ENCODE assay signal across 1 cellular context in the genomic region with DNA sequence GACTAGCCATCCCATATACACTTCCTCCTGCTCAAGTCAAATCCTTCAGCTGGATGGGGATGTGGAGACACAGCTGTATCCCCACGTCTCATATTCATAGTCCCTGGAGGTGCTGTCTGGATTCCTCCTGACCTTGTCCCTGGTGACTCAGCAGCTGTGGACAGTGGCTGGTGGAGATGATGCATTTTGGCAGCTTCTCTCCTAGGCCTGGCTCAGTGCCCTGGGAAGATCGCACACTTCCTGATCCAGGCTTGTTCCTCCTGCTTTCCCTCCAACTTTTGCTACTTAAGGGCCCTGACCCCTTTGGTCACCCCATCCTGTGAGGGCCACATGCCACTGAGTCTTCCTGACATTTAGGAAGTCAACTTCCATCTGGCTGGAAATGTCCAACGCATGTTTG.
TF ChIP-seq lines count a peak whose summit lies in the region.

No MANE protein-coding gene starts in this region.

TF ChIP-seq in K562, 482 proteins besides CTCF, POLR2A, EP300 and RAD21 (continued from another document):
- TF ChIP-seq, protein P1, sequence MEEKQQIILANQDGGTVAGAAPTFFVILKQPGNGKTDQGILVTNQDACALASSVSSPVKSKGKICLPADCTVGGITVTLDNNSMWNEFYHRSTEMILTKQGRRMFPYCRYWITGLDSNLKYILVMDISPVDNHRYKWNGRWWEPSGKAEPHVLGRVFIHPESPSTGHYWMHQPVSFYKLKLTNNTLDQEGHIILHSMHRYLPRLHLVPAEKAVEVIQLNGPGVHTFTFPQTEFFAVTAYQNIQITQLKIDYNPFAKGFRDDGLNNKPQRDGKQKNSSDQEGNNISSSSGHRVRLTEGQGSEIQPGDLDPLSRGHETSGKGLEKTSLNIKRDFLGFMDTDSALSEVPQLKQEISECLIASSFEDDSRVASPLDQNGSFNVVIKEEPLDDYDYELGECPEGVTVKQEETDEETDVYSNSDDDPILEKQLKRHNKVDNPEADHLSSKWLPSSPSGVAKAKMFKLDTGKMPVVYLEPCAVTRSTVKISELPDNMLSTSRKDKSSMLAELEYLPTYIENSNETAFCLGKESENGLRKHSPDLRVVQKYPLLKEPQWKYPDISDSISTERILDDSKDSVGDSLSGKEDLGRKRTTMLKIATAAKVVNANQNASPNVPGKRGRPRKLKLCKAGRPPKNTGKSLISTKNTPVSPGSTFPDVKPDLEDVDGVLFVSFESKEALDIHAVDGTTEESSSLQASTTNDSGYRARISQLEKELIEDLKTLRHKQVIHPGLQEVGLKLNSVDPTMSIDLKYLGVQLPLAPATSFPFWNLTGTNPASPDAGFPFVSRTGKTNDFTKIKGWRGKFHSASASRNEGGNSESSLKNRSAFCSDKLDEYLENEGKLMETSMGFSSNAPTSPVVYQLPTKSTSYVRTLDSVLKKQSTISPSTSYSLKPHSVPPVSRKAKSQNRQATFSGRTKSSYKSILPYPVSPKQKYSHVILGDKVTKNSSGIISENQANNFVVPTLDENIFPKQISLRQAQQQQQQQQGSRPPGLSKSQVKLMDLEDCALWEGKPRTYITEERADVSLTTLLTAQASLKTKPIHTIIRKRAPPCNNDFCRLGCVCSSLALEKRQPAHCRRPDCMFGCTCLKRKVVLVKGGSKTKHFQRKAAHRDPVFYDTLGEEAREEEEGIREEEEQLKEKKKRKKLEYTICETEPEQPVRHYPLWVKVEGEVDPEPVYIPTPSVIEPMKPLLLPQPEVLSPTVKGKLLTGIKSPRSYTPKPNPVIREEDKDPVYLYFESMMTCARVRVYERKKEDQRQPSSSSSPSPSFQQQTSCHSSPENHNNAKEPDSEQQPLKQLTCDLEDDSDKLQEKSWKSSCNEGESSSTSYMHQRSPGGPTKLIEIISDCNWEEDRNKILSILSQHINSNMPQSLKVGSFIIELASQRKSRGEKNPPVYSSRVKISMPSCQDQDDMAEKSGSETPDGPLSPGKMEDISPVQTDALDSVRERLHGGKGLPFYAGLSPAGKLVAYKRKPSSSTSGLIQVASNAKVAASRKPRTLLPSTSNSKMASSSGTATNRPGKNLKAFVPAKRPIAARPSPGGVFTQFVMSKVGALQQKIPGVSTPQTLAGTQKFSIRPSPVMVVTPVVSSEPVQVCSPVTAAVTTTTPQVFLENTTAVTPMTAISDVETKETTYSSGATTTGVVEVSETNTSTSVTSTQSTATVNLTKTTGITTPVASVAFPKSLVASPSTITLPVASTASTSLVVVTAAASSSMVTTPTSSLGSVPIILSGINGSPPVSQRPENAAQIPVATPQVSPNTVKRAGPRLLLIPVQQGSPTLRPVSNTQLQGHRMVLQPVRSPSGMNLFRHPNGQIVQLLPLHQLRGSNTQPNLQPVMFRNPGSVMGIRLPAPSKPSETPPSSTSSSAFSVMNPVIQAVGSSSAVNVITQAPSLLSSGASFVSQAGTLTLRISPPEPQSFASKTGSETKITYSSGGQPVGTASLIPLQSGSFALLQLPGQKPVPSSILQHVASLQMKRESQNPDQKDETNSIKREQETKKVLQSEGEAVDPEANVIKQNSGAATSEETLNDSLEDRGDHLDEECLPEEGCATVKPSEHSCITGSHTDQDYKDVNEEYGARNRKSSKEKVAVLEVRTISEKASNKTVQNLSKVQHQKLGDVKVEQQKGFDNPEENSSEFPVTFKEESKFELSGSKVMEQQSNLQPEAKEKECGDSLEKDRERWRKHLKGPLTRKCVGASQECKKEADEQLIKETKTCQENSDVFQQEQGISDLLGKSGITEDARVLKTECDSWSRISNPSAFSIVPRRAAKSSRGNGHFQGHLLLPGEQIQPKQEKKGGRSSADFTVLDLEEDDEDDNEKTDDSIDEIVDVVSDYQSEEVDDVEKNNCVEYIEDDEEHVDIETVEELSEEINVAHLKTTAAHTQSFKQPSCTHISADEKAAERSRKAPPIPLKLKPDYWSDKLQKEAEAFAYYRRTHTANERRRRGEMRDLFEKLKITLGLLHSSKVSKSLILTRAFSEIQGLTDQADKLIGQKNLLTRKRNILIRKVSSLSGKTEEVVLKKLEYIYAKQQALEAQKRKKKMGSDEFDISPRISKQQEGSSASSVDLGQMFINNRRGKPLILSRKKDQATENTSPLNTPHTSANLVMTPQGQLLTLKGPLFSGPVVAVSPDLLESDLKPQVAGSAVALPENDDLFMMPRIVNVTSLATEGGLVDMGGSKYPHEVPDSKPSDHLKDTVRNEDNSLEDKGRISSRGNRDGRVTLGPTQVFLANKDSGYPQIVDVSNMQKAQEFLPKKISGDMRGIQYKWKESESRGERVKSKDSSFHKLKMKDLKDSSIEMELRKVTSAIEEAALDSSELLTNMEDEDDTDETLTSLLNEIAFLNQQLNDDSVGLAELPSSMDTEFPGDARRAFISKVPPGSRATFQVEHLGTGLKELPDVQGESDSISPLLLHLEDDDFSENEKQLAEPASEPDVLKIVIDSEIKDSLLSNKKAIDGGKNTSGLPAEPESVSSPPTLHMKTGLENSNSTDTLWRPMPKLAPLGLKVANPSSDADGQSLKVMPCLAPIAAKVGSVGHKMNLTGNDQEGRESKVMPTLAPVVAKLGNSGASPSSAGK (IDR thresholded peaks at IDR 0.05), result no peak
- TF ChIP-seq SIN3B (IDR thresholded peaks at IDR 0.05; ENCODE audit: low read depth) (no peak), ZBTB8A (IDR thresholded peaks at IDR 0.05; ENCODE audit: partially characterized antibody) (no peak), ZFP36 (IDR thresholded peaks at IDR 0.05; ENCODE audit: low read depth, low read length, partially characterized antibody) (no peak), MTF1 (CRISPR knock-in tag; IDR thresholded peaks at IDR 0.05; ENCODE audit: borderline replicate concordance) (no peak), NEUROD1 (IDR thresholded peaks at IDR 0.05; ENCODE audit: borderline replicate concordance, low read depth, low read length, partially characterized antibody) (no peak)
- TF ChIP-seq, protein P2, sequence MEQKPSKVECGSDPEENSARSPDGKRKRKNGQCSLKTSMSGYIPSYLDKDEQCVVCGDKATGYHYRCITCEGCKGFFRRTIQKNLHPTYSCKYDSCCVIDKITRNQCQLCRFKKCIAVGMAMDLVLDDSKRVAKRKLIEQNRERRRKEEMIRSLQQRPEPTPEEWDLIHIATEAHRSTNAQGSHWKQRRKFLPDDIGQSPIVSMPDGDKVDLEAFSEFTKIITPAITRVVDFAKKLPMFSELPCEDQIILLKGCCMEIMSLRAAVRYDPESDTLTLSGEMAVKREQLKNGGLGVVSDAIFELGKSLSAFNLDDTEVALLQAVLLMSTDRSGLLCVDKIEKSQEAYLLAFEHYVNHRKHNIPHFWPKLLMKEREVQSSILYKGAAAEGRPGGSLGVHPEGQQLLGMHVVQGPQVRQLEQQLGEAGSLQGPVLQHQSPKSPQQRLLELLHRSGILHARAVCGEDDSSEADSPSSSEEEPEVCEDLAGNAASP (IDR thresholded peaks at IDR 0.05), result no peak
- TF ChIP-seq, protein P3, sequence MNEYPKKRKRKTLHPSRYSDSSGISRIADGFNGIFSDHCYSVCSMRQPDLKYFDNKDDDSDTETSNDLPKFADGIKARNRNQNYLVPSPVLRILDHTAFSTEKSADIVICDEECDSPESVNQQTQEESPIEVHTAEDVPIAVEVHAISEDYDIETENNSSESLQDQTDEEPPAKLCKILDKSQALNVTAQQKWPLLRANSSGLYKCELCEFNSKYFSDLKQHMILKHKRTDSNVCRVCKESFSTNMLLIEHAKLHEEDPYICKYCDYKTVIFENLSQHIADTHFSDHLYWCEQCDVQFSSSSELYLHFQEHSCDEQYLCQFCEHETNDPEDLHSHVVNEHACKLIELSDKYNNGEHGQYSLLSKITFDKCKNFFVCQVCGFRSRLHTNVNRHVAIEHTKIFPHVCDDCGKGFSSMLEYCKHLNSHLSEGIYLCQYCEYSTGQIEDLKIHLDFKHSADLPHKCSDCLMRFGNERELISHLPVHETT (CRISPR knock-in tag; conservative IDR thresholded peaks at IDR 0.05 in 1 of 2, IDR thresholded peaks at IDR 0.05 in 1 of 2), result no peak
- TF ChIP-seq, protein P4, sequence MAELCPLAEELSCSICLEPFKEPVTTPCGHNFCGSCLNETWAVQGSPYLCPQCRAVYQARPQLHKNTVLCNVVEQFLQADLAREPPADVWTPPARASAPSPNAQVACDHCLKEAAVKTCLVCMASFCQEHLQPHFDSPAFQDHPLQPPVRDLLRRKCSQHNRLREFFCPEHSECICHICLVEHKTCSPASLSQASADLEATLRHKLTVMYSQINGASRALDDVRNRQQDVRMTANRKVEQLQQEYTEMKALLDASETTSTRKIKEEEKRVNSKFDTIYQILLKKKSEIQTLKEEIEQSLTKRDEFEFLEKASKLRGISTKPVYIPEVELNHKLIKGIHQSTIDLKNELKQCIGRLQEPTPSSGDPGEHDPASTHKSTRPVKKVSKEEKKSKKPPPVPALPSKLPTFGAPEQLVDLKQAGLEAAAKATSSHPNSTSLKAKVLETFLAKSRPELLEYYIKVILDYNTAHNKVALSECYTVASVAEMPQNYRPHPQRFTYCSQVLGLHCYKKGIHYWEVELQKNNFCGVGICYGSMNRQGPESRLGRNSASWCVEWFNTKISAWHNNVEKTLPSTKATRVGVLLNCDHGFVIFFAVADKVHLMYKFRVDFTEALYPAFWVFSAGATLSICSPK (IDR thresholded peaks at IDR 0.05; ENCODE audit: borderline replicate concordance), result no peak
